In the genomic region with DNA sequence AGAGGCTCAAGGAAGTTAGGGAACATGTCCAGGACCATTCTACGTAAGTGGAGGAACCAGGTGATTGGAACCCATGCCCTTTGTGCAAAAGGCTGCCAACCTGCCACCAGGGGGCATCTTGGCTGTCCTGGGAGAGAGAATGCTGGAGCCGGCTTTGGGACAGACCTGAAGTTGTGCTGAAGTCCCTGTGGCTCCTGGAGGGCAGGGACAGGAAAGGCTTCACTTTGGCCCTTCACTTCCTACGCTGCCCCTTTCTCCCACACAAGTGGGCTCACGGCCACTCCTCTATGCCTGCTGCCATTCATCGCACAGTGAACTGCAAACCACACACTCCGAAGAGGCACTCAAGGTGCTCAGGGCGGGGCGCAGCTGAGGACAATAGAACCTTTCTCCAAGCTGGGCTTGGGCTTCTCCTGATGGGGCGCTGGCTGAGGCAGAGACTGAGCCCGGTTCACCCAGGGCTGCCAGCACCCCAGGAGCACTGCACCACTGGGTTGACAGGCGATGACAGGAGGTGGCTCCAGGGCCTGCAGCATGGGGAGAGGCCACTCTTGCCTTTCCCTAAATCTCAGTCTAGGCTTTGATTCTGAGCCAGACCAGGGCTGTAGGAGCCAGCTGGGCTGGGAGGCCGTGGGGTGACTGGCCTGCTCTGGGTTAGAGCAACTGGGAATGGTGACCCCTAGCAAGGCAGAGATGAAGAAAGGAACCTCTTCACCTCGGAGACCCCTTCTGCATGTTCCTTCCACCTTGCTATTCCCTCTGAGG, we compare ENCODE assay signal across 8 cellular contexts. TPM values are rescaled to one million over a fixed set of nuclear protein-coding genes. Genes with fewer than 3 reads are reported as not detected.
A peak's percentile ranks its signal among the peaks of the same experiment; 100 is the strongest.
DNase-seq lines count a peak whose midpoint lies in the region; ATAC-seq and TF ChIP-seq lines count a peak whose summit lies in the region.

No MANE protein-coding gene starts in this region.

- H3K9me3 ChIP-seq in CD4-positive, alpha-beta T cell (ENCODE audit: control insufficient read depth, low read length), result no peaks in the 10 kb centered on the region
- no peaks in the 10 kb centered on the region for H3K9me3 ChIP-seq in IMR-90 (ENCODE audit: control insufficient read depth, insufficient read depth, low read length)
- no peaks in the 10 kb centered on the region for H3K9me3 ChIP-seq in gastroesophageal sphincter

- H3K4ac ChIP-seq in IMR-90 (ENCODE audit: low read depth, low read length), result no peak overlapping the region

- intact Hi-C loops in CD4-positive, alpha-beta T cell (cut with DNase I, micrococcal nuclease), result no loop called here
- intact Hi-C loops in IMR-90 (cut with micrococcal nuclease), result no loop called here

- H3K9me3 Mint-ChIP-seq in CD4-positive, alpha-beta T cell, result no peaks in the 10 kb centered on the region

- H3K23ac ChIP-seq in IMR-90 (ENCODE audit: low read depth, low read length), result no peak overlapping the region

- H3K4me3 Mint-ChIP-seq in CD4-positive, alpha-beta T cell, result no peak overlapping the region

- peak in 7 of 10 experiments; percentile 31 to 62 (median 42) for DNase-seq in CD4-positive, alpha-beta T cell
- no peak for DNase-seq in IMR-90
- peak; percentile 50 for DNase-seq in activated T-cell treated with anti-CD3 and anti-CD28 coated beads for 1 hour (ENCODE audit: low read depth)
- peak; percentile 44 to 45 for DNase-seq in stimulated activated CD4-positive, alpha-beta T cell treated with anti-CD3 and anti-CD28 coated beads, Interleukin-4, amount 100 ng/mL, for 4 hours
- DNase-seq in SK-N-DZ (ENCODE audit: low spot score), result no peak
- DNase-seq in NOMO-1 treated with dmso at 0.1 percent for 144 hours (lab: John Stamatoyannopoulos, UW; ENCODE audit: unreplicated experiment), result no peak

- no peaks in the 10 kb centered on the region for H3K4me1 ChIP-seq in IMR-90 (ENCODE audit: control insufficient read depth, insufficient read depth, low read length)
- H3K4me1 ChIP-seq in gastroesophageal sphincter, result peaks cover 0 to 1% (median 0%) of the 10 kb centered on the region in 3 donors

- TF ChIP-seq RAD21 in IMR-90 (IDR thresholded peaks at IDR 0.05; ENCODE audit: low read length), result no peak

- no peak overlapping the region for H2AK5ac ChIP-seq in IMR-90 (ENCODE audit: low read depth, low read length)

- no peaks in the 10 kb centered on the region for H3K79me1 ChIP-seq in IMR-90 (ENCODE audit: low read depth in 1 of 2, low read length in 2 of 2)

- no peak overlapping the region for H4K8ac ChIP-seq in IMR-90 (ENCODE audit: low read depth in 2 of 2, low read length in 2 of 2)

- H3K27ac Mint-ChIP-seq in CD4-positive, alpha-beta T cell, result no peak overlapping the region

- peak overlapping the region; percentile 53 for H2AK9ac ChIP-seq in IMR-90 (replicated peaks; ENCODE audit: low read depth, low read length, poor library complexity)

- no TSS peak for BruUV-seq in IMR-90 (replicated peaks; lab: Mats Ljungman, UMichigan)

- no peak overlapping the region for H2BK120ac ChIP-seq in IMR-90 (ENCODE audit: low read depth, low read length)

- H3K9ac ChIP-seq in IMR-90 (ENCODE audit: low read depth, low read length), result no peak overlapping the region

- no peak overlapping the region for H3K18ac ChIP-seq in IMR-90 (ENCODE audit: low read depth, low read length)

- H3K36me3 Mint-ChIP-seq in CD4-positive, alpha-beta T cell (ENCODE audit: low read depth), result no peaks in the 10 kb centered on the region

- 0 out of 2 replicates have a peak, but pooled peaks cover 4% of the 10 kb centered on the region for H3K9me1 ChIP-seq in IMR-90 (ENCODE audit: insufficient read depth, low read length)

- no peak overlapping the region for H4K5ac ChIP-seq in IMR-90 (ENCODE audit: low read depth, low read length)

- H4K91ac ChIP-seq in IMR-90 (ENCODE audit: insufficient read depth, low read depth, low read length), result no peak overlapping the region

- dilution Hi-C loops in IMR-90 (cut with HindIII; ENCODE audit: low sequenced_read_pairs, unreplicated experiment), result no loop called here

- CTCF ChIA-PET in CD4-positive, alpha-beta T cell (lab: Charles Lee), result interaction anchor here (0.9 to 3.3 kb wide), 4 partner anchors 12 to 97 kb away, joined by 3 to 13 read pairs (median 3); no protein-coding TSS in a partner anchor
- CTCF ChIA-PET in IMR-90 (lab: Yijun Ruan, JAX), result no interaction called here

- in situ Hi-C loops in IMR-90 (cut with MboI; ENCODE audit: low sequenced_read_pairs), result loop anchor here (25.0 kb wide), 1 partner anchor 433 kb away; no protein-coding TSS in a partner anchor

- H3K4me2 ChIP-seq in IMR-90 (ENCODE audit: low read depth, low read length), result no peak overlapping the region

- ATAC-seq in CD4-positive, alpha-beta T cell (ENCODE audit: poor library complexity), result peak; percentile 51
- ATAC-seq in IMR-90 (ENCODE audit: low read depth) (no peak), gastroesophageal sphincter (no peak), GM21515 (IDR thresholded peaks at IDR 0.05; ENCODE audit: unreplicated experiment) (no peak)

- H3K4me3 ChIP-seq in IMR-90 (ENCODE audit: insufficient read depth, low read depth, low read length) (no peak overlapping the region), gastroesophageal sphincter (no peak overlapping the region)

- H2BK15ac ChIP-seq in IMR-90 (ENCODE audit: low read depth, low read length), result no peak overlapping the region

- H4K20me1 ChIP-seq in IMR-90 (ENCODE audit: insufficient read depth, low read length), result no peaks in the 10 kb centered on the region; the same call in 1 of the 2 replicates

- no peak overlapping the region for H2BK20ac ChIP-seq in IMR-90 (ENCODE audit: low read depth, low read length)

- H3K4me1 Mint-ChIP-seq in CD4-positive, alpha-beta T cell (ENCODE audit: low read depth), result peaks cover 7% of the 10 kb centered on the region

- H2BK5ac ChIP-seq in IMR-90 (ENCODE audit: low read depth, low read length, poor library complexity, severe bottlenecking), result no peak overlapping the region

- H3K56ac ChIP-seq in IMR-90 (ENCODE audit: extremely low read depth, insufficient read depth, low read length), result no peak overlapping the region

- WGBS in IMR-90 (ENCODE audit: extremely low coverage in 2 of 2, insufficient read length in 1 of 2), 2 experiments, result 94% methylated on average over 5 of the region's 13 CpGs; no CpG with 5 or more reads in 1 of the 2 experiments
- 40 to 66% methylated on average over 1 to 3 of the region's 13 CpGs for WGBS in gastroesophageal sphincter (ENCODE audit: low coverage in 1 of 2), 2 donors

- TF ChIP-seq POLR2A in IMR-90 (IDR thresholded peaks at IDR 0.05; ENCODE audit: low read depth, low read length), result no peak
- no peak for TF ChIP-seq POLR2A in gastroesophageal sphincter (IDR thresholded peaks at IDR 0.05)

- H3K27me3 Mint-ChIP-seq in CD4-positive, alpha-beta T cell, result no peaks in the 10 kb centered on the region

- TF ChIP-seq CTCF in CD4-positive, alpha-beta T cell (IDR thresholded peaks at IDR 0.05), result peak; percentile 42
- TF ChIP-seq CTCF in IMR-90 (conservative IDR thresholded peaks at IDR 0.05; ENCODE audit: low read depth, low read length) (0 out of 2 replicates have a peak, but pooled peaks have one; percentile 21), gastroesophageal sphincter (IDR thresholded peaks at IDR 0.05) (peak in 3 of 4 experiments; percentile 26 to 43 (median 29))

- H3K27ac ChIP-seq in CD4-positive, alpha-beta T cell (ENCODE audit: low read depth, low read length), result no peak overlapping the region
- H3K27ac ChIP-seq in IMR-90 (ENCODE audit: insufficient read depth, low read length) (no peak overlapping the region), gastroesophageal sphincter (no peak overlapping the region)

- no peak for TF ChIP-seq EP300 in gastroesophageal sphincter (IDR thresholded peaks at IDR 0.05)

- H3K27me3 ChIP-seq in CD4-positive, alpha-beta T cell (ENCODE audit: control insufficient read depth, insufficient read depth, low read length), result no peaks in the 10 kb centered on the region
- H3K27me3 ChIP-seq in IMR-90 (ENCODE audit: control insufficient read depth, insufficient read depth, low read length), result no peaks in the 10 kb centered on the region
- H3K27me3 ChIP-seq in gastroesophageal sphincter, result no peaks in the 10 kb centered on the region

- peak overlapping the region; percentile 36 for H2AFZ ChIP-seq in IMR-90 (replicated peaks; ENCODE audit: low read length, poor library complexity)

- POLR2A ChIA-PET in CD4-positive, alpha-beta T cell (lab: Charles Lee), result interaction anchor here (1.3 to 1.7 kb wide), 3 partner anchors 21 to 223 kb away, joined by 3 to 10 read pairs (median 3); a partner anchor contains a TSS
- POLR2A ChIA-PET in IMR-90 (lab: Charles Lee; ENCODE audit: unreplicated experiment), result no interaction called here

- H3K14ac ChIP-seq in IMR-90 (replicated peaks; ENCODE audit: low read depth, low read length), result no peak overlapping the region

- peaks cover 3% of the 10 kb centered on the region for H3K36me3 ChIP-seq in IMR-90 (ENCODE audit: control insufficient read depth, insufficient read depth, low read length)
- peaks cover 0 to 28% of the 10 kb centered on the region in 2 donors for H3K36me3 ChIP-seq in gastroesophageal sphincter

RNA-seq across cellular contexts. Expression of gene SHF, which starts 8.4 kb away (rescaled TPM):
- 1 to 10 TPM; 3.7 to 3.9 TPM for total RNA-seq in CD4-positive, alpha-beta T cell
- 1.8 and 2.2 TPM in 2 replicates for total RNA-seq in IMR-90 (2012; rRNA removed)
- polyA plus RNA-seq in IMR-90 (2012; rRNA removed), result 3.5 and 3.8 TPM in 2 replicates
- 2.5 and 4.5 TPM in 2 replicates for polyA plus RNA-seq in IMR-90 (2012; cell fraction: cytosol; rRNA removed)
- 3.1 and 3.2 TPM in 2 replicates for polyA plus RNA-seq in IMR-90 (2012; cell fraction: nucleus; rRNA removed; ENCODE audit: low replicate concordance)
- total RNA-seq in gastroesophageal sphincter, result 1 to 10 TPM; 4.4 to 10.0 (median 7.4) TPM
- 41.2 and 47.5 TPM in 2 replicates for polyA plus RNA-seq in SK-N-DZ (2014; cell fraction: cytosol; rRNA removed)
- polyA plus RNA-seq in SK-N-DZ (2014; cell fraction: nucleus; rRNA removed), result 27.6 and 31.7 TPM in 2 replicates

RNA-seq across cellular contexts. Expression of gene DUOX1, which starts 49.6 kb away (rescaled TPM):
- total RNA-seq in CD4-positive, alpha-beta T cell, result under 1 TPM; 0.17 to 0.25 TPM
- total RNA-seq in IMR-90 (2012; rRNA removed) (not detected in 2 replicates), gastroesophageal sphincter (1 to 10 TPM in 2 of 4 donors, under 1 TPM in 2; 0.08 to 2.7 (median 1.1) TPM)
- not detected in 2 replicates for polyA plus RNA-seq in IMR-90 (2012; rRNA removed)
- 0.01 TPM in 1 of 2 replicates, not detected in the other for polyA plus RNA-seq in IMR-90 (2012; cell fraction: cytosol; rRNA removed)
- polyA plus RNA-seq in IMR-90 (2012; cell fraction: nucleus; rRNA removed; ENCODE audit: low replicate concordance), result 0.02 TPM in 2 replicates
- 0.10 TPM in 1 of 2 replicates, not detected in the other for polyA plus RNA-seq in SK-N-DZ (2014; cell fraction: cytosol; rRNA removed)
- 0.09 and 0.30 TPM in 2 replicates for polyA plus RNA-seq in SK-N-DZ (2014; cell fraction: nucleus; rRNA removed)

RNA-seq across cellular contexts. Expression of gene DUOXA1, which starts 49.7 kb away (rescaled TPM):
- 1 to 10 TPM in 1 of 2 experiments, under 1 TPM in 1; 0.44 to 1.0 TPM for total RNA-seq in CD4-positive, alpha-beta T cell
- total RNA-seq in IMR-90 (2012; rRNA removed) (not detected in 2 replicates), gastroesophageal sphincter (1 to 10 TPM in 2 of 4 donors, under 1 TPM in 1, not detected in 1; 0.67 to 1.7 (median 1.7) TPM)
- 0.02 TPM in 1 of 2 replicates, not detected in the other for polyA plus RNA-seq in IMR-90 (2012; rRNA removed)
- 0.02 and 0.10 TPM in 2 replicates for polyA plus RNA-seq in IMR-90 (2012; cell fraction: cytosol; rRNA removed)
- polyA plus RNA-seq in IMR-90 (2012; cell fraction: nucleus; rRNA removed; ENCODE audit: low replicate concordance), result 0.06 and 0.07 TPM in 2 replicates
- polyA plus RNA-seq in SK-N-DZ (2014; cell fraction: cytosol; rRNA removed), result not detected in 2 replicates
- polyA plus RNA-seq in SK-N-DZ (2014; cell fraction: nucleus; rRNA removed), result not detected in 2 replicates

Comparison
In these comparisons a context has a peak if more than half of its experiments do, and no peak if none do; other contexts are left out.
1. DNase-seq: peak in CD4-positive, alpha-beta T cell (7 of 10), activated T-cell treated with anti-CD3 and anti-CD28 coated beads for 1 hour (single experiment) and stimulated activated CD4-positive, alpha-beta T cell treated with anti-CD3 and anti-CD28 coated beads, Interleukin-4, amount 100 ng/mL, for 4 hours (2 of 2); none in IMR-90 (single experiment), SK-N-DZ (single experiment) and NOMO-1 treated with dmso at 0.1 percent for 144 hours (single experiment).
2. Peak in every context shown above with its lines, with median percentiles within 50 percentile points of each other: CTCF ChIP-seq.